Comparison of ENCODE assay signal across 22 cellular contexts in the genomic region with DNA sequence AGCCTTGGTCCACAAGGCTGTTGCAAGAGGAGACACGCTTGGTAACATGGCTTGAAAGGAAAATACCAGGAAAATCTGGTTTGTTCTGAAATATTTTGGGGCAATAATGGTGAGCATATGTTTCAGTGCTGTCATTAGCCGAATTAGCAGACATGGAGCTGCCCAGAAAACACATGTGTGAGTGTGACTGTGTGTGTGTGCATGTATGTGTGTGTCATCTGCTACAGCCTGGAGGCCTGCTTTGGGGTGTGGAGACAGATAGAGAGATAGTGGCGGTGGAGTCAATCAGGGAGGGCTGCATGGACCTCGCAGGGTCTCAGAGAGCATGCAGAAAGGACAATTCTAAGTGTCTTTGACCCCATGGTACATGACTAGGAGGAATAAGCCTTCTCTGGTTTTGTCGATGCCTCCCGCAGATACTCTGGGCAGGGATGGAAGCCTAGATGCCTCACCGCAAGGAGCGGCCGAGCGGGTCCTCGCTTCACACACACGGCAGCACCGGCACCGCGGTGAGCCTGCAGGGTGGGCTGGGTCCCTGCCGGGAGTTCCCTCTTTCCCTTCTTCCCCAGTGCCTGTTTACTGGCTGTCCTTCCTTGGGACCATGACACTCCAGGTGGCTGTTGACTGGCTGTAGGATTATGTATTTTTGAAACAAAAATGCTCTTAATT. TPM values are rescaled to one million over a fixed set of nuclear protein-coding genes. Genes with fewer than 3 reads are reported as not detected.
DNase-seq lines count a peak whose midpoint lies in the region; ATAC-seq and TF ChIP-seq lines count a peak whose summit lies in the region.
"Had no signal": no experiment of that assay in that cellular context is flagged by ENCODE, and none has a peak within 500 bp of the region (broad histone marks: within the 10 kb centered on the region; RNA-seq: fewer than 3 reads in every experiment).

No MANE protein-coding gene starts in this region.

- no CpG with 5 or more reads among the region's 16 CpGs for WGBS in mesendoderm (ENCODE audit: extremely low coverage, insufficient coverage, low lambda C conversion rate)

- no peak overlapping the region for H3K23ac ChIP-seq in mesendoderm (ENCODE audit: low read length)

- H3K9ac ChIP-seq in HUES48 (ENCODE audit: low read depth, low read length), result no peak overlapping the region
- no peak overlapping the region for H3K9ac ChIP-seq in mesendoderm (ENCODE audit: low read length)

- H3K4ac ChIP-seq in mesendoderm (ENCODE audit: low read depth, low read length), result no peak overlapping the region

- H3K4me3 Mint-ChIP-seq in type B pancreatic cell, result peak overlapping the region; percentile 91
- H3K4me3 Mint-ChIP-seq: memory B cell had no signal

- peaks cover 21% of the 10 kb centered on the region for H3K79me1 ChIP-seq in mesendoderm (ENCODE audit: low read length)

- H3K27me3 ChIP-seq in HUES48 (ENCODE audit: control insufficient read depth, insufficient read depth, low read length) (no peaks in the 10 kb centered on the region), mesendoderm (ENCODE audit: insufficient read depth, low read length, poor library complexity) (no peaks in the 10 kb centered on the region)
- H3K27me3 ChIP-seq: ascending aorta had no signal

- H3K4me1 Mint-ChIP-seq in type B pancreatic cell (ENCODE audit: unreplicated experiment), result peaks cover 15% of the 10 kb centered on the region
- H3K4me1 Mint-ChIP-seq: memory B cell had no signal

- DNase-seq in mesendoderm, result no peak
- no peak for DNase-seq in type B pancreatic cell (ENCODE audit: extremely low spot score, unreplicated experiment)
- DNase-seq: activated CD4-positive, alpha-beta T cell treated with anti-CD3 and anti-CD28 coated beads, Interleukin-2, amount 50 U/mL, for 1 hour; CD8-positive, alpha-beta memory T cell; DMS153; GF-D8; IMR-90; kidney glomerular epithelial cell; NCI-H446 treated with DMSO at 0.1 percent for 48 hours; NK-92 treated with Interleukin-12 subunit alpha and Interleukin-12 subunit beta, amount 100 ng/mL, for 24 hours; substantia nigra; T-helper 2 cell had no signal

- peak overlapping the region; percentile 77 for H3K4me3 ChIP-seq in HUES48 (ENCODE audit: low read depth, low read length)
- H3K4me3 ChIP-seq in mesendoderm (ENCODE audit: low read length), result no peak overlapping the region
- H3K4me3 ChIP-seq: SJSA1 had no signal

- no peak overlapping the region for H3K4me2 ChIP-seq in mesendoderm (ENCODE audit: low read length)

- peaks cover 20% of the 10 kb centered on the region for H3K79me2 ChIP-seq in mesendoderm (ENCODE audit: control insufficient read depth, insufficient read depth, low read length)

- no peak for ATAC-seq in HG03045 (IDR thresholded peaks at IDR 0.05; ENCODE audit: unreplicated experiment)
- no peak for ATAC-seq in HG03460 (IDR thresholded peaks at IDR 0.05; ENCODE audit: unreplicated experiment)
- no peak for ATAC-seq in activated CD4-positive, CD25-positive, alpha-beta regulatory T cell treated with anti-CD3 and anti-CD28 coated beads, Interleukin-2, amount 50 U/mL, for 24 hours
- ATAC-seq: activated naive CD4-positive, alpha-beta T cell treated with anti-CD3 and anti-CD28 coated beads, Interleukin-2, amount 50 U/mL, for 72 hours; naive thymus-derived CD8-positive, alpha-beta T cell had no signal

- no peak for TF ChIP-seq CTCF in type B pancreatic cell (conservative IDR thresholded peaks at IDR 0.05)

- peak overlapping the region; percentile 75 for H3K56ac ChIP-seq in mesendoderm (ENCODE audit: low read length)

- no peak overlapping the region for H2BK120ac ChIP-seq in mesendoderm (ENCODE audit: low read depth, low read length)

- no peak overlapping the region for H4K8ac ChIP-seq in mesendoderm (ENCODE audit: low read depth, low read length)

- H3K18ac ChIP-seq in mesendoderm (ENCODE audit: low read length), result no peak overlapping the region

- H3K27me3 Mint-ChIP-seq in type B pancreatic cell, result peaks cover 4% of the 10 kb centered on the region

- peaks cover 20% of the 10 kb centered on the region for H3K4me1 ChIP-seq in HUES48 (ENCODE audit: control insufficient read depth, insufficient read depth, low read length)
- peaks cover 4% of the 10 kb centered on the region for H3K4me1 ChIP-seq in mesendoderm (ENCODE audit: control insufficient read depth, low read depth, low read length)

- H4K5ac ChIP-seq in mesendoderm (ENCODE audit: low read length), result no peak overlapping the region

- H2BK5ac ChIP-seq in mesendoderm (ENCODE audit: low read length), result no peak overlapping the region

- peaks cover 57% of the 10 kb centered on the region for H3K36me3 ChIP-seq in HUES48 (ENCODE audit: control insufficient read depth, insufficient read depth, low read length)
- H3K36me3 ChIP-seq in mesendoderm (ENCODE audit: control insufficient read depth, insufficient read depth, low read length), result peaks cover 3% of the 10 kb centered on the region
- H3K36me3 ChIP-seq: SJSA1 had no signal

- H3K36me3 Mint-ChIP-seq in type B pancreatic cell, result no peaks in the 10 kb centered on the region
- H3K36me3 Mint-ChIP-seq: activated naive CD4-positive, alpha-beta T cell treated with anti-CD3 and anti-CD28 coated beads, Interleukin-2, amount 50 U/mL, for 72 hours; CD8-positive, alpha-beta memory T cell; memory B cell; naive thymus-derived CD8-positive, alpha-beta T cell had no signal

- H3K27ac ChIP-seq in HUES48 (ENCODE audit: low read depth, low read length), result no peak overlapping the region
- peak overlapping the region; percentile 75 for H3K27ac ChIP-seq in cingulate gyrus (ENCODE audit: low read depth, low read length)
- H3K27ac ChIP-seq in mesendoderm (ENCODE audit: low read depth, low read length), result peak overlapping the region; percentile 9
- H3K27ac ChIP-seq: ascending aorta, SJSA1 had no signal

- no peaks in the 10 kb centered on the region for H3K9me3 Mint-ChIP-seq in type B pancreatic cell
- H3K9me3 Mint-ChIP-seq: activated naive CD4-positive, alpha-beta T cell treated with anti-CD3 and anti-CD28 coated beads, Interleukin-2, amount 50 U/mL, for 72 hours; CD8-positive, alpha-beta memory T cell; memory B cell; naive thymus-derived CD8-positive, alpha-beta T cell had no signal

- H3K27ac Mint-ChIP-seq in type B pancreatic cell, result no peak overlapping the region
- H3K27ac Mint-ChIP-seq: activated naive CD4-positive, alpha-beta T cell treated with anti-CD3 and anti-CD28 coated beads, Interleukin-2, amount 50 U/mL, for 72 hours; CD8-positive, alpha-beta memory T cell; memory B cell had no signal

- H3K9me3 ChIP-seq in HUES48 (ENCODE audit: control insufficient read depth, insufficient read depth, low read length), result no peaks in the 10 kb centered on the region
- H3K9me3 ChIP-seq: ascending aorta had no signal

- H2AK5ac ChIP-seq in mesendoderm (ENCODE audit: low read length), result no peak overlapping the region

- H2BK15ac ChIP-seq in mesendoderm (replicated peaks; ENCODE audit: low read depth), result no peak overlapping the region

RNA-seq across cellular contexts. Expression of a gene that starts 3.5 kb away (rescaled TPM):
- 28.4 TPM for polyA plus RNA-seq in mesendoderm (2013, experiment 1 of 2)
- 28.6 TPM for polyA plus RNA-seq in mesendoderm (2013, experiment 2 of 2)
- 18.1 and 53.2 TPM in 2 replicates for total RNA-seq in type B pancreatic cell (ENCODE audit: low replicate concordance)
- polyA plus RNA-seq: naive thymus-derived CD8-positive, alpha-beta T cell had no signal
